ENCODE assay signal across 8 cellular contexts in the genomic region with DNA sequence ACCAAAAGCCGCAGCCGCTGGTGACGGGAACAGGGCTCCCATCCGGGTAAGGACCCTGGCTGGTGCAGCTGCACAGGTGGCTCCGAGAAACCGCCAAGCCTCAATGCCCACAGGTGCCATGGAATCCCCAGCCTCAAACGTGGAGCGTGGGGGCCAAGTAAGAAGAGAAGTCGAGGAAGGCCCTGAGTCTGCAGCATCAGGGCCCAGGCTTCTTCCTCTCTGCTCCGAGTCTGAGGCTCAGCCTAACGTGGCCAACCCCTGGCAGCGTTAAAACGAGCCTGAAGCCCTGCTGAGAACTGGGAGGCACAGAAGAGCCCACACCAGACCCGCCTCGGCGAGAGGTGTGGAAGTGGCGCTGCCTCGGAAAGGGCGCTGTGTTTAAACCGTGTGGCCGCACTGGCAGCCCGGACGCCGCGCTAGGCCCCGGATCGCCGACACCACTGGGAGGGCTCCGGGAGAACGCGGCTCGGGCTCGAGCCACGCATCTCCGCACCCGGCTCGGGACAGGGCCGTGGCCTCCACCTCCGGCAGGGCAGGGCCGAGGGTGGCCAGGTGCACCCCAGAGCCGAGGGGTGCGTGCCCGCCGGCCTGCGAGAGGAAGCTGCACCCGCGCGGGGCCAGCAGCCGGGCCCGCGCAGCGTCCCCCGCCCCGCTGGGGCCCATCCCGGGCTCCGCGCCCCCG. TPM values are rescaled to one million over a fixed set of nuclear protein-coding genes. Genes with fewer than 3 reads are reported as not detected.
A peak's percentile ranks its signal among the peaks of the same experiment; 100 is the strongest.
DNase-seq lines count a peak whose midpoint lies in the region; ATAC-seq, FAIRE-seq and TF ChIP-seq lines count a peak whose summit lies in the region.

No MANE protein-coding gene starts in this region.

- H3K9me3 Mint-ChIP-seq in astrocyte (ENCODE audit: unreplicated experiment): no peaks in the 10 kb centered on the region

- H3K36me3 ChIP-seq in astrocyte (ENCODE audit: insufficient read depth, low read length): peaks cover 19% of the 10 kb centered on the region

- peaks cover 4% of the 10 kb centered on the region for H3K4me1 Mint-ChIP-seq in astrocyte (ENCODE audit: low read depth, unreplicated experiment)

- peak overlapping the region; percentile 82 for H3K4me3 ChIP-seq in HL-60 (replicated peaks; ENCODE audit: insufficient read depth, low read length)
- H3K4me3 ChIP-seq in astrocyte (ENCODE audit: insufficient read depth, low read depth, low read length): peak overlapping the region; percentile 79

- DNase-seq in COLO668 (lab: John Stamatoyannopoulos, UW; ENCODE audit: unreplicated experiment): peak; percentile 43
- DNase-seq in GM20000 (ENCODE audit: low spot score): peak; percentile 36
- DNase-seq in HL-60 (ENCODE audit: low read depth in 1 of 2, low spot score in 1 of 2): no peak
- DNase-seq in astrocyte (ENCODE audit: low read depth): peak; percentile 3
- peak in 1 of 2 donors; percentile 36 for DNase-seq in left colon
- no peak for DNase-seq in substantia nigra (lab: John Stamatoyannopoulos, UW)
- no peak for DNase-seq in HCEC 1CT
- DNase-seq in SK-N-DZ (ENCODE audit: low spot score): no peak

- peak overlapping the region; percentile 85 for H3K9ac ChIP-seq in astrocyte (ENCODE audit: low read length)

- peaks cover 45% of the 10 kb centered on the region for H4K20me1 ChIP-seq in astrocyte (ENCODE audit: insufficient read depth, low read length)

- H3K4me1 ChIP-seq in astrocyte (ENCODE audit: insufficient read depth, low read length): peaks cover 10% of the 10 kb centered on the region

- intact Hi-C loops in left colon (cut with DNase I, micrococcal nuclease): no loop called here

- no peaks in the 10 kb centered on the region for H3K9me3 ChIP-seq in astrocyte (ENCODE audit: insufficient read depth, low read depth, low read length)

- peaks cover 6% of the 10 kb centered on the region for H3K27me3 Mint-ChIP-seq in astrocyte (ENCODE audit: low read depth, unreplicated experiment)

- peak overlapping the region; percentile 98 for H3K4me2 ChIP-seq in astrocyte (ENCODE audit: low read length)

- H3K4me3 Mint-ChIP-seq in astrocyte (ENCODE audit: unreplicated experiment): peak overlapping the region; percentile 88

- H3K27me3 ChIP-seq in HL-60 (ENCODE audit: insufficient read depth, poor library complexity, severe bottlenecking) (no peaks in the 10 kb centered on the region), astrocyte (ENCODE audit: insufficient read depth, low read length) (no peaks in the 10 kb centered on the region)

- H2AFZ ChIP-seq in astrocyte (ENCODE audit: low read depth, low read length): peak overlapping the region; percentile 52

- H3K27ac Mint-ChIP-seq in astrocyte (ENCODE audit: unreplicated experiment): no peak overlapping the region

- peak; percentile 9 for ATAC-seq in left colon

- peaks cover 4% of the 10 kb centered on the region for H3K36me3 Mint-ChIP-seq in astrocyte (ENCODE audit: low read depth, unreplicated experiment)

- H3K79me2 ChIP-seq in astrocyte (ENCODE audit: insufficient read depth, low read length): peaks cover 44% of the 10 kb centered on the region

- H3K27ac ChIP-seq in HL-60 (replicated peaks) (peak overlapping the region; percentile 65), astrocyte (ENCODE audit: low read depth, low read length) (no peak overlapping the region), substantia nigra (ENCODE audit: low read depth, low read length, poor library complexity, severe bottlenecking) (peak overlapping the region; percentile 3)

- TF ChIP-seq CTCF in GM20000 (IDR thresholded peaks at IDR 0.05; ENCODE audit: extremely low read depth, missing control alignments): no peak
- no peak for TF ChIP-seq CTCF in HL-60 (IDR thresholded peaks at IDR 0.05; ENCODE audit: insufficient read depth, low read length)
- TF ChIP-seq CTCF in astrocyte (IDR thresholded peaks at IDR 0.05; ENCODE audit: insufficient read depth, low read depth, low read length): no peak

- FAIRE-seq in astrocyte (lab: Jason Lieb, UNC): no peak

RNA-seq across cellular contexts. Expression of gene ZMYND19, which starts 0.7 kb away (rescaled TPM):
- total RNA-seq in astrocyte (31.1 and 34.0 TPM in 2 replicates), left colon (10 to 100 TPM; 12.5 to 22.4 TPM)
- polyA plus RNA-seq in SK-N-DZ (2014; cell fraction: cytosol; rRNA removed): 88.9 and 95.8 TPM in 2 replicates
- polyA plus RNA-seq in SK-N-DZ (2014; cell fraction: nucleus; rRNA removed): 178 and 188 TPM in 2 replicates

RNA-seq across cellular contexts. Expression of gene DPH7, which starts 10.9 kb away (rescaled TPM):
- total RNA-seq in astrocyte (34.4 and 35.4 TPM in 2 replicates), left colon (10 to 100 TPM; 21.7 to 27.5 TPM)
- polyA plus RNA-seq in SK-N-DZ (2014; cell fraction: cytosol; rRNA removed): 86.2 and 109 TPM in 2 replicates
- polyA plus RNA-seq in SK-N-DZ (2014; cell fraction: nucleus; rRNA removed): 392 and 393 TPM in 2 replicates

RNA-seq across cellular contexts. Expression of gene ARRDC1, which starts 15.9 kb away (rescaled TPM):
- total RNA-seq in astrocyte (13.9 and 14.2 TPM in 2 replicates), left colon (100 to 1,000 TPM in 1 of 2 donors, 10 to 100 TPM in 1; 89.5 to 120 TPM)
- 15.9 and 21.1 TPM in 2 replicates for polyA plus RNA-seq in SK-N-DZ (2014; cell fraction: cytosol; rRNA removed)
- polyA plus RNA-seq in SK-N-DZ (2014; cell fraction: nucleus; rRNA removed): 72.2 and 94.4 TPM in 2 replicates

RNA-seq across cellular contexts. Expression of gene EHMT1, which starts 29.2 kb away (rescaled TPM):
- total RNA-seq in astrocyte (56.4 and 64.5 TPM in 2 replicates), left colon (10 to 100 TPM; 72.2 to 98.4 TPM)
- 44.2 and 44.6 TPM in 2 replicates for polyA plus RNA-seq in SK-N-DZ (2014; cell fraction: cytosol; rRNA removed)
- polyA plus RNA-seq in SK-N-DZ (2014; cell fraction: nucleus; rRNA removed): 119 and 149 TPM in 2 replicates

RNA-seq across cellular contexts. Expression of gene MRPL41, which starts 37.9 kb away (rescaled TPM):
- total RNA-seq in astrocyte: 58.6 and 62.9 TPM in 2 replicates
- 100 to 1,000 TPM; 109 to 136 TPM for total RNA-seq in left colon
- polyA plus RNA-seq in SK-N-DZ (2014; cell fraction: cytosol; rRNA removed): 28.9 and 35.2 TPM in 2 replicates
- 25.8 and 41.2 TPM in 2 replicates for polyA plus RNA-seq in SK-N-DZ (2014; cell fraction: nucleus; rRNA removed)

Comparison
In these comparisons a context has a peak if more than half of its experiments do, and no peak if none do; other contexts are left out.
1. DNase-seq: peak in COLO668 (single experiment), GM20000 (single experiment) and astrocyte (single experiment); none in HL-60 (0 of 2), substantia nigra (0 of 49), HCEC 1CT (single experiment) and SK-N-DZ (single experiment).